Comparison of ENCODE assay signal across 7 cellular contexts in the genomic region with DNA sequence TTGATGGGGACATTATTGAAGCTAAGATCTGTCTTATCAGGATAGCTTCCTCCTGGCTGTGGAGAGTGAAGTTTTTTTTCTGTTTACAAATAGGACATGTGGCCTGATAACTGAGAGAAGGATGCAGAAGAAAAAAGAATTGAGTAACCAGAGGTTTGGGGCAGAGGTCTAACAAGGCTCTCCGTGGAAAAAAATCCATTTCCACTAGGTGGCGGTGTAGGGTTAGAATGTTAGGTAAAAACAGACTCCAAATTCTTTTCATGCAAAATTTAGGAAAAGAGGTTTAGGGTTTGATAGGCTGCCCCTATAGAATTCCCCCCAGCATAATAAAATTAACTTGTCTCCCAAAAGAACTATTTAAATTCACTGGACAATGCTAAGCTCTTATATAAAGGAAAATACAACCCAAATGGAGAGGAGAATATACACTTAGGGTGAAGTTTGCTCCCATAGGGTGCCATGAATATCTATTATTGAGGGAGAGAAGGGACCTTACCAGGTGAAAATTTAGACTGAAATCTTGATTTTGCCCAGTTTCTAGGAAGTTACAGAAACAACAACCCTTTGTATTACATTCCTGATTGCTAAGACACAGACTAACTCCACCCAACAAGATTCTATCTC.
DNase-seq lines count a peak whose midpoint lies in the region; ATAC-seq lines count a peak whose summit lies in the region.

No MANE protein-coding gene starts in this region.

- no peaks in the 10 kb centered on the region for H3K9me3 Mint-ChIP-seq in activated CD8-positive, alpha-beta T cell treated with anti-CD3 and anti-CD28 coated beads, Interleukin-2, amount 10 ng/mL, durations not matched to agents 7 days and 5 days (ENCODE audit: insufficient read depth)

- no peaks in the 10 kb centered on the region for H3K4me1 Mint-ChIP-seq in activated CD8-positive, alpha-beta T cell treated with anti-CD3 and anti-CD28 coated beads, Interleukin-2, amount 10 ng/mL, durations not matched to agents 7 days and 5 days (ENCODE audit: low read depth)

- CTCF ChIA-PET in activated CD8-positive, alpha-beta T cell treated with anti-CD3 and anti-CD28 coated beads, Interleukin-2, amount 10 ng/mL, durations not matched to agents 7 days and 5 days (lab: Charles Lee), result no interaction called here

- no peaks in the 10 kb centered on the region for H3K27me3 Mint-ChIP-seq in activated CD8-positive, alpha-beta T cell treated with anti-CD3 and anti-CD28 coated beads, Interleukin-2, amount 10 ng/mL, durations not matched to agents 7 days and 5 days (ENCODE audit: low read depth)

- no peaks in the 10 kb centered on the region for H3K36me3 Mint-ChIP-seq in activated CD8-positive, alpha-beta T cell treated with anti-CD3 and anti-CD28 coated beads, Interleukin-2, amount 10 ng/mL, durations not matched to agents 7 days and 5 days (ENCODE audit: low read depth)

- DNase-seq in DMS 273 (lab: John Stamatoyannopoulos, UW; ENCODE audit: unreplicated experiment) (peak; percentile 89), GM19238 (ENCODE audit: insufficient read length, low spot score) (peak; percentile 5), NCI-H1092 (lab: John Stamatoyannopoulos, UW) (peak; percentile 29), inferior parietal cortex (ENCODE audit: extremely low spot score) (peak; percentile 71)
- peak; percentile 39 for DNase-seq in activated CD8-positive, alpha-beta T cell treated with anti-CD3 and anti-CD28 coated beads, Interleukin-2, amount 10 ng/mL, durations not matched to agents 7 days and 5 days

- H3K27ac Mint-ChIP-seq in activated CD8-positive, alpha-beta T cell treated with anti-CD3 and anti-CD28 coated beads, Interleukin-2, amount 10 ng/mL, durations not matched to agents 7 days and 5 days, result no peak overlapping the region

- ATAC-seq in activated CD8-positive, alpha-beta T cell treated with anti-CD3 and anti-CD28 coated beads, Interleukin-2, amount 10 ng/mL, durations not matched to agents 7 days and 5 days, result no peak
- no peak for ATAC-seq in GM19324 (IDR thresholded peaks at IDR 0.05; ENCODE audit: low FRiP score, unreplicated experiment)
- ATAC-seq in HG03097 (IDR thresholded peaks at IDR 0.05; ENCODE audit: low FRiP score, unreplicated experiment), result no peak

- POLR2A ChIA-PET in activated CD8-positive, alpha-beta T cell treated with anti-CD3 and anti-CD28 coated beads, Interleukin-2, amount 10 ng/mL, durations not matched to agents 7 days and 5 days (lab: Charles Lee), result no interaction called here

- H3K4me3 Mint-ChIP-seq in activated CD8-positive, alpha-beta T cell treated with anti-CD3 and anti-CD28 coated beads, Interleukin-2, amount 10 ng/mL, durations not matched to agents 7 days and 5 days, result no peak overlapping the region

Comparison
In these comparisons a context has a peak if more than half of its experiments do, and no peak if none do; other contexts are left out.
1. DNase-seq: peak in every context shown above with its lines; median percentile 89 in DMS 273; 71 in inferior parietal cortex; 39 in activated CD8-positive, alpha-beta T cell treated with anti-CD3 and anti-CD28 coated beads, Interleukin-2, amount 10 ng/mL, durations not matched to agents 7 days and 5 days; 29 in NCI-H1092; 5 in GM19238.